ENCODE assay signal across 23 cellular contexts in the genomic region with DNA sequence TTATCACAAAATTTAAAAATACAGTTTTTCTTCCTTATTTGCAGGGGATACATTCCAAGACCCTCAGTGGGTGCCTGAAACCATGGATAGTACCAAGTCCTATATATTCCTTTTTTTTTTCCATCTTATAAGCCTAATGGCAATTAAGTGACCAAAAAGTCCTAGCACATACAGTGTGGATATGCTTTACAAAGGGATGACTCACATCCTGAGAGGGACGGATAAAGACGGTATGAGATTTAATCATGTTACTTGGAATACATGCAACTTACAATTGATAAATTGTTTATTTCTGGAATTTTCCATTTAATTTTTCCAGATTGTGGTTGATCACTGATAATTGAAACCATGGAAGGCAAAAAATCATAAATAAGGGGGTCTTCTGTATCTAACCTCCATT.
DNase-seq lines count a peak whose midpoint lies in the region; ATAC-seq, FAIRE-seq and TF ChIP-seq lines count a peak whose summit lies in the region.
"Had no signal": no experiment of that assay in that cellular context is flagged by ENCODE, and none has a peak within 500 bp of the region (broad histone marks: within the 10 kb centered on the region; RNA-seq: fewer than 3 reads in every experiment).

No MANE protein-coding gene starts in this region.

- in situ Hi-C loops in K562 (cut with MboI): no loop called here

- POLR2A ChIA-PET in K562 (lab: Yijun Ruan, JAX): no interaction called here
- POLR2A ChIA-PET in activated CD4-positive, alpha-beta memory T cell treated with anti-CD3 and anti-CD28 coated beads for 36 hours (lab: Charles Lee): no interaction called here

- H3K9me3 Mint-ChIP-seq in activated CD4-positive, alpha-beta memory T cell treated with anti-CD3 and anti-CD28 coated beads for 36 hours: peaks cover 10% of the 10 kb centered on the region

- no peak for TF ChIP-seq POLR2A in K562 (conservative IDR thresholded peaks at IDR 0.05)

- no peaks in the 10 kb centered on the region for H3K9me3 ChIP-seq in RWPE2 (ENCODE audit: severe bottlenecking)
- no peaks in the 10 kb centered on the region for H3K9me3 ChIP-seq in K562 (replicated peaks; ENCODE audit: control insufficient read depth, insufficient read depth, low read depth, low read length)
- H3K9me3 ChIP-seq: HAP-1 had no signal

- no peak for FAIRE-seq in K562 (lab: Jason Lieb, UNC)
- FAIRE-seq: GM19239, HTR-8/SVneo had no signal

- BruUV-seq in K562 (replicated peaks; lab: Mats Ljungman, UMichigan): no TSS peak

- DNase-seq in ELR (ENCODE audit: low read depth) (peak; percentile 57), RWPE2 (ENCODE audit: low spot score) (no peak), K562 (ENCODE audit: extremely low read depth in 1 of 4, low spot score in 3 of 4) (no peak), foreskin melanocyte (peak; percentile 1), NCI-H510A (lab: John Stamatoyannopoulos, UW) (no peak)
- DNase-seq in activated CD4-positive, alpha-beta memory T cell treated with anti-CD3 and anti-CD28 coated beads for 36 hours: no peak
- DNase-seq: ACHN; C1 segment of cervical spinal cord; GDM1; GM23248; Kasumi-1; NCI-H1105; NCI-H1694; NCI-H2081 treated with DMSO at 0.1 percent for 48 hours; NCI-H446 treated with DMSO at 0.1 percent for 48 hours; NK-92 treated with Interleukin-12 subunit alpha and Interleukin-12 subunit beta, amount 100 ng/mL, for 24 hours; SHP77 treated with DMSO at 0.1 percent for 48 hours had no signal

- H3K4me1 ChIP-seq in RWPE2 (ENCODE audit: insufficient read depth, poor library complexity, severe bottlenecking) (no peaks in the 10 kb centered on the region), K562 (replicated peaks in 1 of 2; ENCODE audit: control insufficient read depth in 2 of 2, insufficient read depth in 2 of 2, low read length in 2 of 2) (no peaks in the 10 kb centered on the region)
- H3K4me1 ChIP-seq: HAP-1 had no signal

- H3K9me1 ChIP-seq in K562 (ENCODE audit: control insufficient read depth, insufficient read depth, low read length): no peaks in the 10 kb centered on the region

- TF ChIP-seq EP300 in K562 (IDR thresholded peaks at IDR 0.05; ENCODE audit: low read length): no peak

- no peaks in the 10 kb centered on the region for H3K27me3 Mint-ChIP-seq in activated CD4-positive, alpha-beta memory T cell treated with anti-CD3 and anti-CD28 coated beads for 36 hours
- H3K27me3 Mint-ChIP-seq: IgD-negative memory B cell had no signal

- intact Hi-C loops in K562 (cut with micrococcal nuclease): no loop called here
- intact Hi-C loops in activated CD4-positive, alpha-beta memory T cell treated with anti-CD3 and anti-CD28 coated beads for 36 hours (cut with micrococcal nuclease): no loop called here

- no peak for TF ChIP-seq RAD21 in K562 (CRISPR knock-in tag; conservative IDR thresholded peaks at IDR 0.05 in 1 of 2, IDR thresholded peaks at IDR 0.05 in 1 of 2)

- H3K36me3 ChIP-seq in RWPE2 (ENCODE audit: low read depth) (no peaks in the 10 kb centered on the region), K562 (ENCODE audit: control insufficient read depth, insufficient read depth, low read length) (no peaks in the 10 kb centered on the region)
- H3K36me3 ChIP-seq: HAP-1 had no signal

- no peaks in the 10 kb centered on the region for H3K79me2 ChIP-seq in K562 (ENCODE audit: control insufficient read depth, insufficient read depth, low read length)

- H3K4me1 Mint-ChIP-seq in activated CD4-positive, alpha-beta memory T cell treated with anti-CD3 and anti-CD28 coated beads for 36 hours (ENCODE audit: low read depth): no peaks in the 10 kb centered on the region
- H3K4me1 Mint-ChIP-seq: IgD-negative memory B cell had no signal

- no peak overlapping the region for H3K4me3 ChIP-seq in RWPE2 (ENCODE audit: severe bottlenecking)
- H3K4me3 ChIP-seq in K562: no peak overlapping the region
- H3K4me3 ChIP-seq: GM23248, HAP-1 had no signal

- H4K20me1 ChIP-seq in K562 (replicated peaks; ENCODE audit: control insufficient read depth, insufficient read depth, low read length): no peaks in the 10 kb centered on the region

- no peak for TF ChIP-seq CTCF in RWPE2 (IDR thresholded peaks at IDR 0.05; ENCODE audit: poor library complexity, severe bottlenecking)
- TF ChIP-seq CTCF in K562 (IDR thresholded peaks at IDR 0.05 in 2 of 3, conservative IDR thresholded peaks at IDR 0.05 in 1 of 3; ENCODE audit: insufficient read depth in 2 of 3, low read depth in 1 of 3, low read length in 3 of 3): no peak

- no peak overlapping the region for H3K9ac ChIP-seq in K562 (ENCODE audit: insufficient read depth in 1 of 2, low read depth in 2 of 2, low read length in 2 of 2)
- H3K9ac ChIP-seq: GM23248 had no signal

- no peak overlapping the region for H3K27ac Mint-ChIP-seq in activated CD4-positive, alpha-beta memory T cell treated with anti-CD3 and anti-CD28 coated beads for 36 hours
- H3K27ac Mint-ChIP-seq: IgD-negative memory B cell had no signal

- no peak overlapping the region for H3K4me3 Mint-ChIP-seq in activated CD4-positive, alpha-beta memory T cell treated with anti-CD3 and anti-CD28 coated beads for 36 hours
- H3K4me3 Mint-ChIP-seq: IgD-negative memory B cell had no signal

- H3K36me3 Mint-ChIP-seq in activated CD4-positive, alpha-beta memory T cell treated with anti-CD3 and anti-CD28 coated beads for 36 hours: no peaks in the 10 kb centered on the region
- H3K36me3 Mint-ChIP-seq: IgD-negative memory B cell had no signal

- H3K27ac ChIP-seq in RWPE2 (ENCODE audit: poor library complexity, severe bottlenecking) (no peak overlapping the region), K562 (ENCODE audit: extremely low read depth, low read depth, low read length) (no peak overlapping the region)
- H3K27ac ChIP-seq: GM23248, HL-60 had no signal

- WGBS in K562 (ENCODE audit: insufficient coverage, low coverage, missing lambda C conversion rate): 20% methylated on average over 2 of the region's 2 CpGs

- no peak overlapping the region for H3K4me2 ChIP-seq in K562 (ENCODE audit: insufficient read depth, low read length)

- ATAC-seq in RWPE2 (ENCODE audit: low read depth): peak; percentile 63; the same call in 1 of the 3 replicates
- no peak for ATAC-seq in K562
- no peak for ATAC-seq in GM19035 (IDR thresholded peaks at IDR 0.05; ENCODE audit: unreplicated experiment)

- CTCF ChIA-PET in K562 (lab: Yijun Ruan, JAX; ENCODE audit: low intra/inter-chr PET ratio): no interaction called here
- CTCF ChIA-PET in activated CD4-positive, alpha-beta memory T cell treated with anti-CD3 and anti-CD28 coated beads for 36 hours (lab: Charles Lee): no interaction called here

- no peaks in the 10 kb centered on the region for H3K27me3 ChIP-seq in RWPE2 (ENCODE audit: insufficient read depth, poor library complexity, severe bottlenecking)
- no peaks in the 10 kb centered on the region for H3K27me3 ChIP-seq in K562 (ENCODE audit: control insufficient read depth in 2 of 2, insufficient read depth in 2 of 2, low read length in 2 of 2)

- no peak overlapping the region for H2AFZ ChIP-seq in K562 (ENCODE audit: low read depth, low read length)
- H2AFZ ChIP-seq: GM23248 had no signal

TF ChIP-seq in K562, 482 proteins besides CTCF, POLR2A, EP300 and RAD21:
- peak; percentile 54 for TF ChIP-seq FOSL1 (tag; conservative IDR thresholded peaks at IDR 0.05)
- no peak for TF ChIP-seq CBX8 (IDR thresholded peaks at IDR 0.05; ENCODE audit: borderline replicate concordance, extremely low read depth, low read depth, low read length, poor library complexity, severe bottlenecking)

Comparison
In these comparisons a context has a peak if more than half of its experiments do, and no peak if none do; other contexts are left out.
1. DNase-seq: peak in ELR (single experiment) and foreskin melanocyte (single experiment); none in RWPE2 (single experiment), K562 (0 of 4), NCI-H510A (single experiment) and activated CD4-positive, alpha-beta memory T cell treated with anti-CD3 and anti-CD28 coated beads for 36 hours (single experiment).